In genomic region chr6:25774120-25774730, GRCh38 we compare ENCODE assay signal across 1 cellular context.
TF ChIP-seq lines count a peak whose summit lies in the region.

No MANE protein-coding gene starts in this region.

TF ChIP-seq in K562, 482 proteins besides CTCF, POLR2A, EP300 and RAD21 (continued from another document):
- TF ChIP-seq LARP7 (IDR thresholded peaks at IDR 0.05), result no peak
- no peak for TF ChIP-seq FOXJ2 (tag; IDR thresholded peaks at IDR 0.05)
- TF ChIP-seq ARID1B (IDR thresholded peaks at IDR 0.05), result no peak
- TF ChIP-seq COPS2 (conservative IDR thresholded peaks at IDR 0.05), result no peak
